In genomic region chr16:88744520-88744835, GRCh38 we compare ENCODE assay signal across 12 cellular contexts. TPM values are rescaled to one million over a fixed set of nuclear protein-coding genes. Genes with fewer than 3 reads are reported as not detected.
DNase-seq lines count a peak whose midpoint lies in the region; ATAC-seq, FAIRE-seq and TF ChIP-seq lines count a peak whose summit lies in the region.
"Had no signal": no experiment of that assay in that cellular context is flagged by ENCODE, and none has a peak within 500 bp of the region (broad histone marks: within the 10 kb centered on the region; RNA-seq: fewer than 3 reads in every experiment).

No MANE protein-coding gene starts in this region.

- intact Hi-C loops in IMR-90 (cut with micrococcal nuclease), result no loop called here
- intact Hi-C loops in spleen (cut with DNase I; ENCODE audit: low total_unique reads), result no loop called here

- H3K4ac ChIP-seq in IMR-90 (ENCODE audit: low read depth, low read length) (no peak overlapping the region), H1 (replicated peaks; ENCODE audit: insufficient read length, low read depth, low read length) (no peak overlapping the region)

- DNase-seq in IMR-90, result no peak
- no peak for DNase-seq in H1 (ENCODE audit: low read depth in 1 of 2, low spot score in 2 of 2)
- DNase-seq in spleen, result no peak
- no peak for DNase-seq in dedifferentiated amniotic fluid mesenchymal stem cell (ENCODE audit: extremely low spot score)
- DNase-seq in COLO668 (lab: John Stamatoyannopoulos, UW; ENCODE audit: unreplicated experiment), result no peak
- DNase-seq: NCI-H187 treated with DMSO at 0.1 percent for 48 hours had no signal

- H3K9me1 ChIP-seq in IMR-90 (ENCODE audit: insufficient read depth, low read length), result no peaks in the 10 kb centered on the region

- H3K27me3 ChIP-seq in IMR-90 (ENCODE audit: control insufficient read depth, insufficient read depth, low read length) (no peaks in the 10 kb centered on the region), H1 (replicated peaks in 1 of 4; ENCODE audit: control insufficient read depth in 3 of 4, extremely low read depth in 1 of 4, insufficient read depth in 3 of 4, low read length in 3 of 4) (no peaks in the 10 kb centered on the region), spleen (replicated peaks in 1 of 7) (no peaks in the 10 kb centered on the region)
- H3K27me3 ChIP-seq: adrenal gland, brain microvascular endothelial cell, left lung, ovary had no signal

- H2AK5ac ChIP-seq in IMR-90 (ENCODE audit: low read depth, low read length) (no peak overlapping the region), H1 (ENCODE audit: low read depth, low read length) (peak overlapping the region; percentile 66; the same call in 1 of the 2 replicates)

- H4K8ac ChIP-seq in IMR-90 (ENCODE audit: low read depth in 2 of 2, low read length in 2 of 2), result no peak overlapping the region
- H4K8ac ChIP-seq in H1 (ENCODE audit: extremely low read depth, insufficient read depth, low read length), result peak overlapping the region; percentile 65; the same call in 1 of the 2 replicates

- H3K79me1 ChIP-seq in IMR-90 (ENCODE audit: low read depth in 1 of 2, low read length in 2 of 2), result peaks cover 12 to 62% of the 10 kb centered on the region in 2 experiments
- no peaks in the 10 kb centered on the region for H3K79me1 ChIP-seq in H1 (ENCODE audit: low read depth, low read length)

- no peak for ATAC-seq in IMR-90 (ENCODE audit: low read depth)

- no peak overlapping the region for H3K4me3 ChIP-seq in IMR-90 (ENCODE audit: insufficient read depth, low read depth, low read length)
- no peak overlapping the region for H3K4me3 ChIP-seq in H1 (ENCODE audit: extremely low read depth in 1 of 4, insufficient read depth in 2 of 4, low read depth in 3 of 4, low read length in 4 of 4)
- peak overlapping the region in 1 of 8 donors; percentile 5 for H3K4me3 ChIP-seq in spleen
- H3K4me3 ChIP-seq: adrenal gland, left lung, ovary, SK-N-MC had no signal

- H4K20me1 ChIP-seq in IMR-90 (ENCODE audit: insufficient read depth, low read length) (peaks cover 58% of the 10 kb centered on the region), H1 (replicated peaks in 1 of 2; ENCODE audit: control insufficient read depth in 1 of 2, insufficient read depth in 2 of 2, low read length in 2 of 2) (peaks cover 0 to 5% of the 10 kb centered on the region in 2 experiments)

- H3K9me3 ChIP-seq in IMR-90 (ENCODE audit: control insufficient read depth, insufficient read depth, low read length) (no peaks in the 10 kb centered on the region), H1 (ENCODE audit: insufficient read depth in 2 of 2, low read depth in 1 of 2, low read length in 1 of 2) (no peaks in the 10 kb centered on the region), spleen (no peaks in the 10 kb centered on the region)
- H3K9me3 ChIP-seq: adrenal gland, left lung, ovary had no signal

- POLR2A ChIA-PET in IMR-90 (lab: Charles Lee; ENCODE audit: unreplicated experiment), result no interaction called here
- POLR2A ChIA-PET in H1 (lab: Charles Lee; ENCODE audit: partially characterized antibody), result interaction anchor here (1.1 to 1.5 kb wide), 2 partner anchors 10 to 19 kb away, joined by 3 to 4 read pairs; no protein-coding TSS in a partner anchor

- H3K56ac ChIP-seq in IMR-90 (ENCODE audit: extremely low read depth, insufficient read depth, low read length) (no peak overlapping the region), H1 (replicated peaks; ENCODE audit: insufficient read length, low read depth, low read length) (no peak overlapping the region)

- in situ Hi-C loops in IMR-90 (cut with MboI; ENCODE audit: low sequenced_read_pairs), result loop anchor here (10.0 kb wide), 1 partner anchor 420 kb away; no protein-coding TSS in a partner anchor

- no peak for TF ChIP-seq CTCF in IMR-90 (conservative IDR thresholded peaks at IDR 0.05; ENCODE audit: low read depth, low read length)
- TF ChIP-seq CTCF in H1 (IDR thresholded peaks at IDR 0.05; ENCODE audit: control extremely low read depth in 1 of 3, insufficient read depth in 1 of 3, low read depth in 1 of 3, low read length in 3 of 3), result no peak
- no peak for TF ChIP-seq CTCF in spleen (IDR thresholded peaks at IDR 0.05 in 8 of 11, conservative IDR thresholded peaks at IDR 0.05 in 3 of 11)

- H3K4me1 ChIP-seq in IMR-90 (ENCODE audit: control insufficient read depth, insufficient read depth, low read length) (no peaks in the 10 kb centered on the region), H1 (replicated peaks in 1 of 4; ENCODE audit: control insufficient read depth in 3 of 4, insufficient read depth in 4 of 4, low read length in 3 of 4) (peaks cover 0 to 11% (median 6%) of the 10 kb centered on the region in 4 experiments; a peak in 4 of 7 replicates), spleen (peaks cover 39 to 79% (median 62%) of the 10 kb centered on the region in 6 donors)

- no peak overlapping the region for H3K23ac ChIP-seq in IMR-90 (ENCODE audit: low read depth, low read length)
- H3K23ac ChIP-seq in H1 (ENCODE audit: insufficient read length), result no peak overlapping the region

- no peak overlapping the region for H2AFZ ChIP-seq in IMR-90 (replicated peaks; ENCODE audit: low read length, poor library complexity)
- H2AFZ ChIP-seq in H1 (ENCODE audit: low read length), result no peak overlapping the region

- H3K23me2 ChIP-seq in H1 (ENCODE audit: low read depth, low read length), result no peaks in the 10 kb centered on the region

- TF ChIP-seq POLR2A in IMR-90 (IDR thresholded peaks at IDR 0.05; ENCODE audit: low read depth, low read length) (no peak), H1 (IDR thresholded peaks at IDR 0.05; ENCODE audit: control extremely low read depth in 1 of 2, low read depth in 2 of 2, low read length in 2 of 2) (no peak), spleen (IDR thresholded peaks at IDR 0.05) (no peak)

- BruUV-seq in IMR-90 (replicated peaks; lab: Mats Ljungman, UMichigan), result no TSS peak

- CTCF ChIA-PET in IMR-90 (lab: Yijun Ruan, JAX) (no interaction called here), H1 (lab: Charles Lee; ENCODE audit: partially characterized antibody) (interaction anchor here (0.6 to 25.0 kb wide), 9 partner anchors 8 to 67 kb away, joined by 3 to 251 read pairs (median 6); partner anchors contain the start of gene APRT)

- peaks cover 26% of the 10 kb centered on the region for H3K36me3 ChIP-seq in IMR-90 (ENCODE audit: control insufficient read depth, insufficient read depth, low read length)
- H3K36me3 ChIP-seq in H1 (ENCODE audit: control insufficient read depth in 2 of 4, insufficient read depth in 4 of 4, low read length in 3 of 4), result no peaks in the 10 kb centered on the region
- H3K36me3 ChIP-seq in spleen, result peaks cover 0 to 60% (median 23%) of the 10 kb centered on the region in 6 donors
- H3K36me3 ChIP-seq: ovary had no signal

- peak overlapping the region; percentile 42 for H2AK9ac ChIP-seq in IMR-90 (replicated peaks; ENCODE audit: low read depth, low read length, poor library complexity)

- no peak overlapping the region for H3K18ac ChIP-seq in IMR-90 (ENCODE audit: low read depth, low read length)
- H3K18ac ChIP-seq in H1 (ENCODE audit: extremely low read depth, low read length), result no peak overlapping the region; the same call in 1 of the 2 replicates

- no peak for TF ChIP-seq EP300 in H1 (IDR thresholded peaks at IDR 0.05; ENCODE audit: borderline replicate concordance in 1 of 2, low read depth in 2 of 2, low read length in 2 of 2)

- no peak overlapping the region for H2BK15ac ChIP-seq in IMR-90 (ENCODE audit: low read depth, low read length)
- no peak overlapping the region for H2BK15ac ChIP-seq in H1 (ENCODE audit: low read length)

- 100% methylated on average over 1 of the region's 14 CpGs; no CpG with 5 or more reads in 1 of the 2 experiments for WGBS in IMR-90 (ENCODE audit: extremely low coverage in 2 of 2, insufficient read length in 1 of 2), 2 experiments
- WGBS in H1 (ENCODE audit: extremely low coverage in 1 of 2, insufficient coverage in 1 of 2, insufficient read length in 1 of 2, insufficient replicate concordance in 2 of 2, low coverage in 1 of 2, low lambda C conversion rate in 2 of 2, missing lambda C conversion rate in 1 of 2), 2 experiments, result 73% methylated on average over 12 of the region's 14 CpGs; no CpG with 5 or more reads in 1 of the 2 experiments
- WGBS in spleen, 5 donors, result 58 to 74% (median 66%) methylated on average over 13 to 14 of the region's 14 CpGs

- H3K9ac ChIP-seq in IMR-90 (ENCODE audit: low read depth, low read length), result no peak overlapping the region
- no peak overlapping the region for H3K9ac ChIP-seq in H1 (replicated peaks in 1 of 4; ENCODE audit: extremely low read depth in 1 of 4, low read depth in 3 of 4, low read length in 3 of 4)

- H3K14ac ChIP-seq in IMR-90 (replicated peaks; ENCODE audit: low read depth, low read length) (no peak overlapping the region), H1 (ENCODE audit: insufficient read length) (no peak overlapping the region)

- no peak overlapping the region for H3K27ac ChIP-seq in IMR-90 (ENCODE audit: insufficient read depth, low read length)
- H3K27ac ChIP-seq in H1 (ENCODE audit: low read depth, low read length), result no peak overlapping the region
- peak overlapping the region in 5 of 8 donors; percentile 33 to 84 (median 68) for H3K27ac ChIP-seq in spleen
- H3K27ac ChIP-seq: brain microvascular endothelial cell, left lung, ovary, SK-N-MC had no signal

- TF ChIP-seq RAD21 in IMR-90 (IDR thresholded peaks at IDR 0.05; ENCODE audit: low read length) (no peak), H1 (IDR thresholded peaks at IDR 0.05 in 1 of 2, conservative IDR thresholded peaks at IDR 0.05 in 1 of 2; ENCODE audit: low read depth in 2 of 2, low read length in 2 of 2) (no peak)

- H2BK5ac ChIP-seq in IMR-90 (ENCODE audit: low read depth, low read length, poor library complexity, severe bottlenecking) (no peak overlapping the region), H1 (ENCODE audit: low read depth, low read length) (peak overlapping the region; percentile 48; the same call in 1 of the 2 replicates)

- no peak for FAIRE-seq in H1 (lab: Jason Lieb, UNC)

- H3K79me2 ChIP-seq in H1 (ENCODE audit: control insufficient read depth in 1 of 2, insufficient read depth in 2 of 2, low read length in 2 of 2), result no peaks in the 10 kb centered on the region

- peak overlapping the region; percentile 62; the same call in 1 of the 2 replicates for H2BK12ac ChIP-seq in H1 (ENCODE audit: low read depth, low read length)

- H4K5ac ChIP-seq in IMR-90 (ENCODE audit: low read depth, low read length) (no peak overlapping the region), H1 (ENCODE audit: insufficient read length, low read depth, low read length) (no peak overlapping the region)

- H2BK120ac ChIP-seq in IMR-90 (ENCODE audit: low read depth, low read length) (no peak overlapping the region), H1 (replicated peaks; ENCODE audit: low read depth, low read length) (no peak overlapping the region)

- H2BK20ac ChIP-seq in IMR-90 (ENCODE audit: low read depth, low read length) (no peak overlapping the region), H1 (ENCODE audit: low read length) (0 out of 2 replicates have a peak overlapping the region, but pooled peaks have one; percentile 32)

- dilution Hi-C loops in IMR-90 (cut with HindIII; ENCODE audit: low sequenced_read_pairs, unreplicated experiment), result no loop called here

- no peak overlapping the region for H4K91ac ChIP-seq in IMR-90 (ENCODE audit: insufficient read depth, low read depth, low read length)
- H4K91ac ChIP-seq in H1 (replicated peaks; ENCODE audit: insufficient read length, low read length), result no peak overlapping the region

- H3K4me2 ChIP-seq in IMR-90 (ENCODE audit: low read depth, low read length), result no peak overlapping the region
- no peak overlapping the region for H3K4me2 ChIP-seq in H1 (ENCODE audit: insufficient read depth in 1 of 2, low read depth in 2 of 2, low read length in 2 of 2)

RNA-seq across cellular contexts. Expression of gene CTU2, which starts 38.2 kb away (rescaled TPM):
- total RNA-seq in IMR-90 (2012; rRNA removed) (12.8 and 12.9 TPM in 2 replicates), spleen (10 to 100 TPM in 4 of 7 donors, 1 to 10 TPM in 3; 7.2 to 28.2 (median 11.7) TPM)
- polyA plus RNA-seq in IMR-90 (2012; rRNA removed) (18.4 and 23.4 TPM in 2 replicates), H1 (2011; rRNA removed) (32.7 and 45.4 TPM in 2 replicates), spleen (10 to 100 TPM; 16.6 to 24.5 (median 16.8) TPM)
- 16.4 and 19.7 TPM in 2 replicates for polyA plus RNA-seq in IMR-90 (2012; cell fraction: cytosol; rRNA removed)
- polyA plus RNA-seq in IMR-90 (2012; cell fraction: nucleus; rRNA removed; ENCODE audit: low replicate concordance), result 25.5 and 154 TPM in 2 replicates
- total RNA-seq in H1 (2021; fragmentation: NEBNext Ultra II Directional; extraction: Animal tissue kit (Norgen Biotek cat#: 25700)), result 42.9 and 49.7 TPM in 2 replicates
- 29.7 TPM for polyA plus RNA-seq in H1 (2011; cell fraction: cytosol; rRNA removed)
- polyA plus RNA-seq in H1 (2011; cell fraction: nucleus; rRNA removed), result 60.2 TPM
- polyA plus RNA-seq in H1 (2012, experiment 1 of 2), result 22.3 to 36.0 TPM (median 28.1 TPM) in 4 replicates
- 31.0 TPM for polyA plus RNA-seq in H1 (2012, experiment 2 of 2)
- 62.2 TPM for polyA plus RNA-seq in H1 (2013, experiment 1 of 2)
- 60.5 TPM for polyA plus RNA-seq in H1 (2013, experiment 2 of 2)
- 10.7 and 10.9 TPM in 2 replicates for polyA minus RNA-seq in H1 (2011; rRNA and poly(A)+ RNA removed)
- polyA minus RNA-seq in H1 (2011; cell fraction: cytosol; rRNA and poly(A)+ RNA removed), result 19.5 TPM
- polyA minus RNA-seq in H1 (2011; cell fraction: nucleus; rRNA and poly(A)+ RNA removed), result 20.0 TPM

RNA-seq across cellular contexts. Expression of gene RNF166, which starts 38.3 kb away (rescaled TPM):
- total RNA-seq in IMR-90 (2012; rRNA removed) (6.9 and 8.1 TPM in 2 replicates), spleen (100 to 1,000 TPM in 3 of 7 donors, 10 to 100 TPM in 4; 63.7 to 135 (median 99.1) TPM)
- polyA plus RNA-seq in IMR-90 (2012; rRNA removed) (17.4 and 24.1 TPM in 2 replicates), H1 (2011; rRNA removed) (29.8 and 36.6 TPM in 2 replicates), spleen (100 to 1,000 TPM in 1 of 3 donors, 10 to 100 TPM in 2; 55.7 to 132 (median 75.1) TPM)
- polyA plus RNA-seq in IMR-90 (2012; cell fraction: cytosol; rRNA removed), result 13.4 and 20.8 TPM in 2 replicates
- polyA plus RNA-seq in IMR-90 (2012; cell fraction: nucleus; rRNA removed; ENCODE audit: low replicate concordance), result 31.6 and 83.7 TPM in 2 replicates
- total RNA-seq in H1 (2021; fragmentation: NEBNext Ultra II Directional; extraction: Animal tissue kit (Norgen Biotek cat#: 25700)), result 28.7 and 31.2 TPM in 2 replicates
- polyA plus RNA-seq in H1 (2011; cell fraction: cytosol; rRNA removed), result 33.3 TPM
- 86.5 TPM for polyA plus RNA-seq in H1 (2011; cell fraction: nucleus; rRNA removed)
- polyA plus RNA-seq in H1 (2012, experiment 1 of 2), result 11.9 to 24.8 TPM (median 22.4 TPM) in 4 replicates
- polyA plus RNA-seq in H1 (2012, experiment 2 of 2), result 21.8 TPM
- polyA plus RNA-seq in H1 (2013, experiment 1 of 2), result 24.2 TPM
- polyA plus RNA-seq in H1 (2013, experiment 2 of 2), result 22.1 TPM
- 11.7 and 12.3 TPM in 2 replicates for polyA minus RNA-seq in H1 (2011; rRNA and poly(A)+ RNA removed)
- 23.6 TPM for polyA minus RNA-seq in H1 (2011; cell fraction: cytosol; rRNA and poly(A)+ RNA removed)
- 24.6 TPM for polyA minus RNA-seq in H1 (2011; cell fraction: nucleus; rRNA and poly(A)+ RNA removed)

RNA-seq across cellular contexts. Expression of gene PIEZO1, which starts 40.5 kb away (rescaled TPM):
- total RNA-seq in IMR-90 (2012; rRNA removed) (36.2 and 48.6 TPM in 2 replicates), spleen (100 to 1,000 TPM; 154 to 249 (median 199) TPM)
- polyA plus RNA-seq in IMR-90 (2012; rRNA removed) (372 and 392 TPM in 2 replicates), H1 (2011; rRNA removed) (42.3 and 62.6 TPM in 2 replicates), spleen (100 to 1,000 TPM; 145 to 385 (median 371) TPM)
- polyA plus RNA-seq in IMR-90 (2012; cell fraction: cytosol; rRNA removed), result 218 and 326 TPM in 2 replicates
- polyA plus RNA-seq in IMR-90 (2012; cell fraction: nucleus; rRNA removed; ENCODE audit: low replicate concordance), result 957 and 2,926 TPM in 2 replicates
- total RNA-seq in H1 (2021; fragmentation: NEBNext Ultra II Directional; extraction: Animal tissue kit (Norgen Biotek cat#: 25700)), result 63.6 and 67.5 TPM in 2 replicates
- 43.1 TPM for polyA plus RNA-seq in H1 (2011; cell fraction: cytosol; rRNA removed)
- polyA plus RNA-seq in H1 (2011; cell fraction: nucleus; rRNA removed), result 361 TPM
- 37.5 to 75.6 TPM (median 65.9 TPM) in 4 replicates for polyA plus RNA-seq in H1 (2012, experiment 1 of 2)
- 43.7 TPM for polyA plus RNA-seq in H1 (2012, experiment 2 of 2)
- polyA plus RNA-seq in H1 (2013, experiment 1 of 2), result 76.1 TPM
- 73.2 TPM for polyA plus RNA-seq in H1 (2013, experiment 2 of 2)
- 19.7 and 34.2 TPM in 2 replicates for polyA minus RNA-seq in H1 (2011; rRNA and poly(A)+ RNA removed)
- 33.0 TPM for polyA minus RNA-seq in H1 (2011; cell fraction: cytosol; rRNA and poly(A)+ RNA removed)
- polyA minus RNA-seq in H1 (2011; cell fraction: nucleus; rRNA and poly(A)+ RNA removed), result 63.0 TPM

RNA-seq across cellular contexts. Expression of gene SNAI3, which starts 58.2 kb away (rescaled TPM):
- total RNA-seq in IMR-90 (2012; rRNA removed), result not detected in 2 replicates
- 0.21 and 0.34 TPM in 2 replicates for polyA plus RNA-seq in IMR-90 (2012; rRNA removed)
- 0.19 and 0.21 TPM in 2 replicates for polyA plus RNA-seq in IMR-90 (2012; cell fraction: cytosol; rRNA removed)
- polyA plus RNA-seq in IMR-90 (2012; cell fraction: nucleus; rRNA removed; ENCODE audit: low replicate concordance), result 0.11 and 0.23 TPM in 2 replicates
- 8.5 and 8.7 TPM in 2 replicates for total RNA-seq in H1 (2021; fragmentation: NEBNext Ultra II Directional; extraction: Animal tissue kit (Norgen Biotek cat#: 25700))
- polyA plus RNA-seq in H1 (2011; rRNA removed), result 13.3 and 15.8 TPM in 2 replicates
- polyA plus RNA-seq in H1 (2011; cell fraction: cytosol; rRNA removed), result 9.4 TPM
- polyA plus RNA-seq in H1 (2011; cell fraction: nucleus; rRNA removed), result 11.3 TPM
- 5.5 to 8.7 TPM (median 8.3 TPM) in 4 replicates for polyA plus RNA-seq in H1 (2012, experiment 1 of 2)
- 9.6 TPM for polyA plus RNA-seq in H1 (2012, experiment 2 of 2)
- 9.0 TPM for polyA plus RNA-seq in H1 (2013, experiment 1 of 2)
- polyA plus RNA-seq in H1 (2013, experiment 2 of 2), result 9.0 TPM
- 4.3 and 5.2 TPM in 2 replicates for polyA minus RNA-seq in H1 (2011; rRNA and poly(A)+ RNA removed)
- 7.3 TPM for polyA minus RNA-seq in H1 (2011; cell fraction: cytosol; rRNA and poly(A)+ RNA removed)
- polyA minus RNA-seq in H1 (2011; cell fraction: nucleus; rRNA and poly(A)+ RNA removed), result 4.7 TPM
- 1 to 10 TPM; 4.8 to 7.6 (median 6.0) TPM for total RNA-seq in spleen
- polyA plus RNA-seq in spleen, result 1 to 10 TPM; 5.6 to 7.8 (median 7.1) TPM
- total RNA-seq: fibroblast of villous mesenchyme had no signal

RNA-seq across cellular contexts. Expression of gene CDT1, which starts 59.1 kb away (rescaled TPM):
- total RNA-seq in IMR-90 (2012; rRNA removed) (3.2 and 4.7 TPM in 2 replicates), spleen (10 to 100 TPM in 2 of 7 donors, 1 to 10 TPM in 5; 1.5 to 17.2 (median 5.3) TPM)
- polyA plus RNA-seq in IMR-90 (2012; rRNA removed) (11.8 and 13.2 TPM in 2 replicates), H1 (2011; rRNA removed) (76.7 and 141 TPM in 2 replicates), spleen (1 to 10 TPM in 2 of 3 donors, under 1 TPM in 1; 1.00 to 3.9 (median 2.5) TPM)
- 6.8 and 10.7 TPM in 2 replicates for polyA plus RNA-seq in IMR-90 (2012; cell fraction: cytosol; rRNA removed)
- polyA plus RNA-seq in IMR-90 (2012; cell fraction: nucleus; rRNA removed; ENCODE audit: low replicate concordance), result 4.7 and 22.2 TPM in 2 replicates
- total RNA-seq in H1 (2021; fragmentation: NEBNext Ultra II Directional; extraction: Animal tissue kit (Norgen Biotek cat#: 25700)), result 95.4 and 96.5 TPM in 2 replicates
- 58.9 TPM for polyA plus RNA-seq in H1 (2011; cell fraction: cytosol; rRNA removed)
- polyA plus RNA-seq in H1 (2011; cell fraction: nucleus; rRNA removed), result 87.0 TPM
- 38.0 to 88.5 TPM (median 80.4 TPM) in 4 replicates for polyA plus RNA-seq in H1 (2012, experiment 1 of 2)
- polyA plus RNA-seq in H1 (2012, experiment 2 of 2), result 81.9 TPM
- 43.2 TPM for polyA plus RNA-seq in H1 (2013, experiment 1 of 2)
- 40.8 TPM for polyA plus RNA-seq in H1 (2013, experiment 2 of 2)
- polyA minus RNA-seq in H1 (2011; rRNA and poly(A)+ RNA removed), result 33.2 and 36.2 TPM in 2 replicates
- polyA minus RNA-seq in H1 (2011; cell fraction: cytosol; rRNA and poly(A)+ RNA removed), result 144 TPM
- polyA minus RNA-seq in H1 (2011; cell fraction: nucleus; rRNA and poly(A)+ RNA removed), result 89.1 TPM

Comparison
In these comparisons a context has a peak if more than half of its experiments do, and no peak if none do; other contexts are left out.
1. H3K27ac ChIP-seq: peak in spleen (5 of 8); none in IMR-90 (single experiment) and H1 (single experiment).